21 cellular contexts compared by ENCODE assay signal in the genomic region with DNA sequence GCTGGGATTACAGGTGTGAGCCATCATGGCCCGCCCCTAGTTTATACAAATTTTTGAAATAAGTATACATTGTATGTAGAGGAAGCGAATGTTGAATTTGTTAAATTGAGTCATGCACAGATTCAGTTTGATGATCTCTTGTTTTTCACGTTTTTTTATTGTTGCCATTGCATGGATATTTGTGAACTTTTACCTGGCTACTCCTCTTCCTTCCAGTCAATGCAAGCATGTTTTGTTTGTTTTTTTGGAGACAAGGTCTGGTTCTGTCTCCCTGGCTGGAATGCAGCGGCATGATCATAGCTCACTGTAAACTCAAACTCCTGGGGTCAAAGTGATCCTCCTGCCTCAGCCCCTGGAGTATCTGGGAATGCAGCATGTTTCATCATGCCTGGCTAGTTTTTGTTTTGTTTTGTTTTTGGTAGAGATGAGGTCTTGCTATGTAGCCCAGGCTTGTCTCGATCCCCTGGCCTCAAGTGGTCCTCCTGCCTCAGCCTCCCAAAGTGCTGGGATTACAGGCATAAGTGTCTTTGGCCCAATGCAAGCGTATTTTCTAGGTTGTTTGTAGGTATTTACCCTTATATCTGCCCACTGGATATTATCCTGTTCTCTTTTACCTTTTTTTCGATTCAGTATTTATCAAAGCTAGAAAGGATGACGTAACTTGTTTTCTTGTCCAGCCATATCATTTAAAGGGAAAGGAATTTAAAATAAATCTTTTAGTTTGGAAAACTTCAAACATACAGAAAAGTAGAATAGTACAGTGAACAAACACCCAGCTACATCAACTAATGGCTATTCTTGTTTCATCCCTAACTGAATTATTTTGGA. TPM values are rescaled to one million over a fixed set of nuclear protein-coding genes. Genes with fewer than 3 reads are reported as not detected.
DNase-seq lines count a peak whose midpoint lies in the region; ATAC-seq and TF ChIP-seq lines count a peak whose summit lies in the region.
"Had no signal": no experiment of that assay in that cellular context is flagged by ENCODE, and none has a peak within 500 bp of the region (broad histone marks: within the 10 kb centered on the region; RNA-seq: fewer than 3 reads in every experiment).

No MANE protein-coding gene starts in this region.

- no peak overlapping the region for H3K4me3 ChIP-seq in CD4-positive, CD25-positive, alpha-beta regulatory T cell (ENCODE audit: low read depth, low read length)
- H3K4me3 ChIP-seq: breast epithelium had no signal

- H3K4me3 Mint-ChIP-seq in CD4-positive, CD25-positive, alpha-beta regulatory T cell: peak overlapping the region in 1 of 4 donors; percentile 37
- no peak overlapping the region for H3K4me3 Mint-ChIP-seq in mesothelial cell of epicardium
- H3K4me3 Mint-ChIP-seq: HFFc6, neural crest cell had no signal

- H3K36me3 Mint-ChIP-seq in CD4-positive, CD25-positive, alpha-beta regulatory T cell: peaks cover 10% of the 10 kb centered on the region
- H3K36me3 Mint-ChIP-seq in mesothelial cell of epicardium: peaks cover 7% of the 10 kb centered on the region

- no peaks in the 10 kb centered on the region for H3K27me3 ChIP-seq in CD4-positive, CD25-positive, alpha-beta regulatory T cell (ENCODE audit: control insufficient read depth, insufficient read depth, low read length)
- H3K27me3 ChIP-seq: breast epithelium had no signal

- no peaks in the 10 kb centered on the region for H3K36me3 ChIP-seq in CD4-positive, CD25-positive, alpha-beta regulatory T cell (ENCODE audit: control insufficient read depth, insufficient read depth, low read length)
- H3K36me3 ChIP-seq: breast epithelium had no signal

- H3K27ac ChIP-seq in CD4-positive, CD25-positive, alpha-beta regulatory T cell (ENCODE audit: insufficient read depth, low read length, poor library complexity, severe bottlenecking): no peak overlapping the region

- H3K4me1 ChIP-seq in CD4-positive, CD25-positive, alpha-beta regulatory T cell (ENCODE audit: control insufficient read depth, insufficient read depth, low read length, poor library complexity, severe bottlenecking): peaks cover 14% of the 10 kb centered on the region

- H3K27ac Mint-ChIP-seq in CD4-positive, CD25-positive, alpha-beta regulatory T cell: peak overlapping the region; percentile 19 to 72 (median 50)
- peak overlapping the region; percentile 89 for H3K27ac Mint-ChIP-seq in mesothelial cell of epicardium
- H3K27ac Mint-ChIP-seq: HFFc6 had no signal

- H3K27me3 Mint-ChIP-seq in CD4-positive, CD25-positive, alpha-beta regulatory T cell: no peaks in the 10 kb centered on the region
- H3K27me3 Mint-ChIP-seq in mesothelial cell of epicardium (ENCODE audit: low read depth): no peaks in the 10 kb centered on the region
- H3K27me3 Mint-ChIP-seq: IgD-negative memory B cell had no signal

- DNase-seq in CD4-positive, CD25-positive, alpha-beta regulatory T cell: no peak
- peak; percentile 32 for DNase-seq in M059J (ENCODE audit: low read depth)
- DNase-seq in mesothelial cell of epicardium (ENCODE audit: low spot score in 2 of 2, unreplicated experiment in 2 of 2): no peak
- no peak for DNase-seq in central memory CD4-positive, alpha-beta T cell
- DNase-seq in mesenteric fat pad (ENCODE audit: low spot score): no peak
- DNase-seq in effector CD4-positive, alpha-beta T cell: no peak
- no peak for DNase-seq in Ammon's horn (ENCODE audit: low spot score)
- DNase-seq: activated CD4-positive, alpha-beta T cell treated with anti-CD3 and anti-CD28 coated beads for 4 hours; activated CD8-positive, alpha-beta memory T cell treated with anti-CD3 and anti-CD28 coated beads, Interleukin-2, amount 50 U/mL, for 48 hours; activated naive CD4-positive, alpha-beta T cell treated with Interleukin-2 at 50 U/mL for 16 hours; COR-L47; HFFc6; hypothalamus; left ventricle myocardium superior; NCI-H2081 treated with DMSO at 0.1 percent for 48 hours; NCI-H524 treated with DMSO at 0.1 percent for 48 hours; OCI-M1 had no signal

- no peaks in the 10 kb centered on the region for H3K9me3 Mint-ChIP-seq in CD4-positive, CD25-positive, alpha-beta regulatory T cell
- peaks cover 5% of the 10 kb centered on the region for H3K9me3 Mint-ChIP-seq in mesothelial cell of epicardium
- H3K9me3 Mint-ChIP-seq: HFFc6, IgD-negative memory B cell, neural crest cell had no signal

- TF ChIP-seq CTCF in mesothelial cell of epicardium (IDR thresholded peaks at IDR 0.05; ENCODE audit: unreplicated experiment): no peak

- H3K9me3 ChIP-seq in CD4-positive, CD25-positive, alpha-beta regulatory T cell (ENCODE audit: control insufficient read depth in 2 of 2, low read length in 2 of 2): no peaks in the 10 kb centered on the region
- H3K9me3 ChIP-seq: breast epithelium had no signal

- peaks cover 38 to 83% (median 61%) of the 10 kb centered on the region in 4 donors for H3K4me1 Mint-ChIP-seq in CD4-positive, CD25-positive, alpha-beta regulatory T cell
- H3K4me1 Mint-ChIP-seq in mesothelial cell of epicardium: peaks cover 46% of the 10 kb centered on the region

- no peak for ATAC-seq in CD4-positive, CD25-positive, alpha-beta regulatory T cell (ENCODE audit: low read depth in 2 of 2)
- peak; percentile 39 for ATAC-seq in esophagus mucosa
- ATAC-seq: left ventricle myocardium superior had no signal

RNA-seq across cellular contexts. Expression of a gene that starts 11.0 kb away (rescaled TPM):
- total RNA-seq in CD4-positive, CD25-positive, alpha-beta regulatory T cell: 63.1 TPM
- 10 to 100 TPM; 12.7 to 17.7 (median 16.3) TPM for polyA plus RNA-seq in CD4-positive, CD25-positive, alpha-beta regulatory T cell
- total RNA-seq in M059J (2014; rRNA removed; shearing (Covaris generic)): 7.2 and 15.8 TPM in 2 replicates
- total RNA-seq in esophagus mucosa (26.8 TPM), mesothelial cell of epicardium (65.8 to 70.9 TPM (median 68.2 TPM) in 3 replicates), mesenteric fat pad (40.7 TPM)
